In genomic region chr9:89185980-89186379, GRCh38 we compare ENCODE assay signal across 15 cellular contexts. TPM values are rescaled to one million over a fixed set of nuclear protein-coding genes. Genes with fewer than 3 reads are reported as not detected.
A peak's percentile ranks its signal among the peaks of the same experiment; 100 is the strongest.
DNase-seq lines count a peak whose midpoint lies in the region; ATAC-seq, FAIRE-seq and TF ChIP-seq lines count a peak whose summit lies in the region.
"Had no signal": no experiment of that assay in that cellular context is flagged by ENCODE, and none has a peak within 500 bp of the region (broad histone marks: within the 10 kb centered on the region; RNA-seq: fewer than 3 reads in every experiment).

No MANE protein-coding gene starts in this region.

- peak; percentile 18 for FAIRE-seq in bronchial epithelial cell (lab: Jason Lieb, UNC)
- FAIRE-seq: GM12891, islet of Langerhans had no signal

- ATAC-seq in GM23338 (peak; percentile 88), GM19455 (IDR thresholded peaks at IDR 0.05; ENCODE audit: unreplicated experiment) (no peak), HG03159 (IDR thresholded peaks at IDR 0.05; ENCODE audit: unreplicated experiment) (no peak), gastrocnemius medialis (no peak)
- ATAC-seq: esophagus mucosa; naive thymus-derived CD4-positive, alpha-beta T cell had no signal

- H3K27ac Mint-ChIP-seq in GM23338 (no peak overlapping the region), nephron progenitor cell (no peak overlapping the region)
- H3K27ac Mint-ChIP-seq: naive thymus-derived CD4-positive, alpha-beta T cell had no signal

- H3K9me2 ChIP-seq in GM23338 (ENCODE audit: insufficient read depth): peaks cover 4% of the 10 kb centered on the region; the same call in 1 of the 2 replicates

- H3K4me3 Mint-ChIP-seq in GM23338 (no peak overlapping the region), nephron progenitor cell (no peak overlapping the region)
- H3K4me3 Mint-ChIP-seq: naive thymus-derived CD4-positive, alpha-beta T cell had no signal

- no peak overlapping the region for H2AFZ ChIP-seq in GM23338

- peaks cover 13% of the 10 kb centered on the region for H3K27me3 Mint-ChIP-seq in GM23338 (ENCODE audit: insufficient read depth, low read depth, poor library complexity)
- H3K27me3 Mint-ChIP-seq in nephron progenitor cell (ENCODE audit: low read depth, poor library complexity): peaks cover 20% of the 10 kb centered on the region
- H3K27me3 Mint-ChIP-seq: brain had no signal

- H3K9me3 ChIP-seq in gastrocnemius medialis: no peaks in the 10 kb centered on the region
- H3K9me3 ChIP-seq: Caco-2 had no signal

- H4K20me1 ChIP-seq in GM23338 (replicated peaks; ENCODE audit: insufficient read depth): no peaks in the 10 kb centered on the region; the same call in 1 of the 2 replicates

- DNase-seq in GM23338 (ENCODE audit: low spot score): peak; percentile 68
- DNase-seq in NCI-H460 (ENCODE audit: extremely low read depth, low read depth): peak; percentile 38
- DNase-seq in bronchial epithelial cell (ENCODE audit: low read depth): no peak
- DNase-seq in nephron progenitor cell: peak; percentile 73
- no peak for DNase-seq in T1000 (lab: John Stamatoyannopoulos, UW)
- DNase-seq in gastrocnemius medialis: no peak
- DNase-seq: naive thymus-derived CD4-positive, alpha-beta T cell; NCI-H524 treated with DMSO at 0.1 percent for 48 hours had no signal

- H3K4me2 ChIP-seq in GM23338: no peak overlapping the region

- H3K4me3 ChIP-seq in GM23338 (no peak overlapping the region), bronchial epithelial cell (ENCODE audit: low read depth, low read length) (no peak overlapping the region), gastrocnemius medialis (no peak overlapping the region)

- intact Hi-C loops in gastrocnemius medialis (cut with DNase I; ENCODE audit: low total_unique reads): no loop called here

- H3K9me3 Mint-ChIP-seq in GM23338 (no peaks in the 10 kb centered on the region), nephron progenitor cell (no peaks in the 10 kb centered on the region)

- H3K36me3 Mint-ChIP-seq in GM23338 (ENCODE audit: low read depth) (no peaks in the 10 kb centered on the region; the same call in 2 of the 3 replicates), nephron progenitor cell (ENCODE audit: low read depth) (no peaks in the 10 kb centered on the region)
- H3K36me3 Mint-ChIP-seq: brain had no signal

- H3K4me1 Mint-ChIP-seq in GM23338: peaks cover 11% of the 10 kb centered on the region
- H3K4me1 Mint-ChIP-seq in nephron progenitor cell: no peaks in the 10 kb centered on the region

- no peaks in the 10 kb centered on the region for H3K79me2 ChIP-seq in GM23338 (replicated peaks; ENCODE audit: insufficient read depth)

- in situ Hi-C loops in gastrocnemius medialis (cut with MboI; ENCODE audit: low sequenced_read_pairs in 4 of 4): no loop called here

- H3K27ac ChIP-seq in GM23338 (ENCODE audit: low read depth) (no peak overlapping the region), gastrocnemius medialis (no peak overlapping the region)

- H3K27me3 ChIP-seq in GM23338 (ENCODE audit: insufficient read depth): no peaks in the 10 kb centered on the region
- H3K27me3 ChIP-seq in bronchial epithelial cell (ENCODE audit: control insufficient read depth, insufficient read depth, low read length): no peaks in the 10 kb centered on the region
- no peaks in the 10 kb centered on the region for H3K27me3 ChIP-seq in gastrocnemius medialis

- no peaks in the 10 kb centered on the region for H3F3A ChIP-seq in GM23338 (replicated peaks; ENCODE audit: low read depth)

- H3K36me3 ChIP-seq in GM23338 (ENCODE audit: insufficient read depth): no peaks in the 10 kb centered on the region
- H3K36me3 ChIP-seq in bronchial epithelial cell (ENCODE audit: control insufficient read depth, insufficient read depth, low read length): no peaks in the 10 kb centered on the region
- no peaks in the 10 kb centered on the region for H3K36me3 ChIP-seq in gastrocnemius medialis

- no peak for TF ChIP-seq CTCF in GM23338 (conservative IDR thresholded peaks at IDR 0.05; ENCODE audit: low read depth in 2 of 2)
- TF ChIP-seq CTCF in bronchial epithelial cell (IDR thresholded peaks at IDR 0.05; ENCODE audit: insufficient read depth, low read length, severe bottlenecking): no peak
- TF ChIP-seq CTCF in nephron progenitor cell (IDR thresholded peaks at IDR 0.05): no peak
- TF ChIP-seq CTCF in gastrocnemius medialis (IDR thresholded peaks at IDR 0.05 in 4 of 5, conservative IDR thresholded peaks at IDR 0.05 in 1 of 5): no peak

- TF ChIP-seq POLR2A in gastrocnemius medialis (IDR thresholded peaks at IDR 0.05): no peak

- no peaks in the 10 kb centered on the region for H3K4me1 ChIP-seq in GM23338 (ENCODE audit: insufficient read depth)
- no peaks in the 10 kb centered on the region for H3K4me1 ChIP-seq in gastrocnemius medialis
- H3K4me1 ChIP-seq: Caco-2 had no signal

TF ChIP-seq in GM23338, 12 proteins besides CTCF, POLR2A, EP300 and RAD21:
- TF ChIP-seq POLR2AphosphoS5 (IDR thresholded peaks at IDR 0.05; ENCODE audit: low read depth) (no peak), REST (IDR thresholded peaks at IDR 0.05; ENCODE audit: unreplicated experiment) (peak; percentile 80), EZH2 (IDR thresholded peaks at IDR 0.05; ENCODE audit: low read depth, unreplicated experiment) (no peak), EZH2phosphoT487 (IDR thresholded peaks at IDR 0.05; ENCODE audit: unreplicated experiment) (no peak)

RNA-seq across cellular contexts. Expression of gene SHC3, which starts 7.4 kb away (rescaled TPM):
- total RNA-seq in GM23338 (2014; rRNA removed; shearing (Covaris generic)): 2.5 and 2.9 TPM in 2 replicates
- polyA plus RNA-seq in GM23338 (2016; fragmentation: Nextera tagmentation; extraction: Ambion mirVana): 1.1 and 1.3 TPM in 2 replicates
- 2.0 and 2.4 TPM in 2 replicates for total RNA-seq in NCI-H460 (2014; rRNA removed; shearing (Covaris generic))
- 1.1 and 2.3 TPM in 2 replicates for polyA plus RNA-seq in NCI-H460 (2014; cell fraction: nucleus; rRNA removed)
- under 0.01 and 0.26 TPM in 2 replicates for total RNA-seq in bronchial epithelial cell
- total RNA-seq in gastrocnemius medialis: under 1 TPM in 3 of 4 donors, not detected in 1; 0.09 to 0.29 (median 0.15) TPM
- polyA plus RNA-seq: naive thymus-derived CD4-positive, alpha-beta T cell had no signal

Comparison
In these comparisons a context has a peak if more than half of its experiments do, and no peak if none do; other contexts are left out.
1. DNase-seq: peak in GM23338 (single experiment), NCI-H460 (single experiment) and nephron progenitor cell (single experiment); none in bronchial epithelial cell (single experiment), T1000 (single experiment) and gastrocnemius medialis (0 of 2).